34 cellular contexts compared by ENCODE assay signal in the genomic region with DNA sequence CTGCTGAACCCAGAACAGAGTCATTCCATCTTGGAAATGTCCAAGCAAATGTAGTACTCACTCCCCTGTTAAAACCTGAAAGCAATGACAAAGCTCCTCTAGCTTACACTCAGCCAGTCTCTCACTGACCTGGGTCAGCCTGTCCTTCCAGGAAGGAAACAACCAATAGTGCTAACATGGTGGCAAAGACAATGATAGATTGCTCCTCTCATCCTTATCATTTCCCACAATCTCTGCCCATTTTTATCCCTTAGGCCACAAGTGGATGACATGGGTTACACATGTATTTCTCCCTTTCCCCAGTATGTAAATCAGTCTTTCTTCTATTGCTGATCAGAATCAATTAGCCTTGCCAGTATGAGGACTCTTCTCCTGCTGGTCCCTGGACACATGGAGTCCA.
DNase-seq lines count a peak whose midpoint lies in the region; ATAC-seq, FAIRE-seq and TF ChIP-seq lines count a peak whose summit lies in the region.
"Had no signal": no experiment of that assay in that cellular context is flagged by ENCODE, and none has a peak within 500 bp of the region (broad histone marks: within the 10 kb centered on the region; RNA-seq: fewer than 3 reads in every experiment).

No MANE protein-coding gene starts in this region.

- no peaks in the 10 kb centered on the region for H3K36me3 ChIP-seq in K562 (ENCODE audit: control insufficient read depth, insufficient read depth, low read length)
- no peaks in the 10 kb centered on the region for H3K36me3 ChIP-seq in endothelial cell of umbilical vein (ENCODE audit: control insufficient read depth in 2 of 2, extremely low read depth in 1 of 2, insufficient read depth in 2 of 2, low read length in 2 of 2)
- H3K36me3 ChIP-seq: BE2C; BLaER1; BLaER1 treated with 17β-estradiol and CSF1 and Interleukin-3, amounts not matched to agents 10 nM and 100 nM had no signal

- no peaks in the 10 kb centered on the region for H3K9me3 ChIP-seq in K562 (replicated peaks; ENCODE audit: control insufficient read depth, insufficient read depth, low read depth, low read length)
- H3K9me3 ChIP-seq in endothelial cell of umbilical vein (replicated peaks; ENCODE audit: control insufficient read depth, insufficient read depth, low read length): no peaks in the 10 kb centered on the region
- H3K9me3 ChIP-seq: A549; BE2C; BLaER1; BLaER1 treated with 17β-estradiol and CSF1 and Interleukin-3, amounts not matched to agents 10 nM and 100 nM; Caco-2 had no signal

- no peak overlapping the region for H3K27ac ChIP-seq in K562 (ENCODE audit: extremely low read depth, low read depth, low read length)
- no peak overlapping the region for H3K27ac ChIP-seq in endothelial cell of umbilical vein (ENCODE audit: insufficient read depth, low read depth, low read length)
- H3K27ac ChIP-seq: 22Rv1; A549; BLaER1; BLaER1 treated with 17β-estradiol and CSF1 and Interleukin-3, amounts not matched to agents 10 nM and 100 nM; C4-2B had no signal

- H3K9me3 Mint-ChIP-seq in activated T-helper 17 cell treated with anti-CD3 and anti-CD28 coated beads, Interleukin-2, amount 50 U/mL, for 72 hours: no peaks in the 10 kb centered on the region
- H3K9me3 Mint-ChIP-seq: CD14-positive monocyte; CD4-positive, alpha-beta memory T cell; CD4-positive, alpha-beta T cell; CD8-positive, alpha-beta memory T cell; CD8-positive, alpha-beta T cell had no signal

- no peak for DNase-seq in K562 (ENCODE audit: extremely low read depth in 1 of 4, low spot score in 3 of 4)
- no peak for DNase-seq in endothelial cell of umbilical vein (ENCODE audit: low read depth, low spot score)
- no peak for DNase-seq in activated naive CD4-positive, alpha-beta T cell treated with Interleukin-2 at 50 U/mL for 16 hours
- DNase-seq in COR-L47 (lab: John Stamatoyannopoulos, UW): no peak
- no peak for DNase-seq in Kasumi-1 (lab: John Stamatoyannopoulos, UW)
- DNase-seq: 8988T; ACHN; AML-193; BE2C; C1 segment of cervical spinal cord; Caco-2; Calu3; CD4-positive, alpha-beta memory T cell; CD4-positive, alpha-beta T cell; CD4-positive, CD25-positive, alpha-beta regulatory T cell; CD8-positive, alpha-beta memory T cell; CD8-positive, alpha-beta T cell; DMS 273 treated with DMSO at 0.1 percent for 48 hours; DMS153; DMS53; DMS79; DMS79 treated with DMSO at 0.1 percent for 48 hours; DND-41; EL had no signal

- TF ChIP-seq RAD21 in K562 (CRISPR knock-in tag; conservative IDR thresholded peaks at IDR 0.05 in 1 of 2, IDR thresholded peaks at IDR 0.05 in 1 of 2): no peak

- H3K4me3 Mint-ChIP-seq in activated T-helper 17 cell treated with anti-CD3 and anti-CD28 coated beads, Interleukin-2, amount 50 U/mL, for 72 hours: no peak overlapping the region
- H3K4me3 Mint-ChIP-seq: B cell; CD14-positive monocyte; CD4-positive, alpha-beta memory T cell; CD4-positive, alpha-beta T cell; CD4-positive, CD25-positive, alpha-beta regulatory T cell; CD8-positive, alpha-beta memory T cell; CD8-positive, alpha-beta T cell had no signal

- H2AFZ ChIP-seq in K562 (ENCODE audit: low read depth, low read length) (no peak overlapping the region), endothelial cell of umbilical vein (ENCODE audit: low read depth, low read length) (no peak overlapping the region)

- BruUV-seq in K562 (replicated peaks; lab: Mats Ljungman, UMichigan) (no TSS peak), endothelial cell of umbilical vein (replicated peaks; lab: Mats Ljungman, UMichigan) (no TSS peak)

- H3K79me2 ChIP-seq in K562 (ENCODE audit: control insufficient read depth, insufficient read depth, low read length) (no peaks in the 10 kb centered on the region), endothelial cell of umbilical vein (ENCODE audit: control insufficient read depth, insufficient read depth, low read length) (no peaks in the 10 kb centered on the region)

- H3K4me2 ChIP-seq in K562 (ENCODE audit: insufficient read depth, low read length) (no peak overlapping the region), endothelial cell of umbilical vein (ENCODE audit: insufficient read depth, low read length) (no peak overlapping the region)
- H3K4me2 ChIP-seq: A549; BLaER1; BLaER1 treated with 17β-estradiol and CSF1 and Interleukin-3, amounts not matched to agents 10 nM and 100 nM had no signal

- TF ChIP-seq POLR2A in K562 (conservative IDR thresholded peaks at IDR 0.05): no peak
- no peak for TF ChIP-seq POLR2A in endothelial cell of umbilical vein (IDR thresholded peaks at IDR 0.05; ENCODE audit: low read depth, low read length)

- H3K4me3 ChIP-seq in K562 (no peak overlapping the region), endothelial cell of umbilical vein (replicated peaks in 1 of 3; ENCODE audit: insufficient read depth in 1 of 3, low read depth in 1 of 3, low read length in 3 of 3) (no peak overlapping the region)
- H3K4me3 ChIP-seq: A549; BLaER1; BLaER1 treated with 17β-estradiol and CSF1 and Interleukin-3, amounts not matched to agents 10 nM and 100 nM had no signal

- H4K20me1 ChIP-seq in K562 (replicated peaks; ENCODE audit: control insufficient read depth, insufficient read depth, low read length): no peaks in the 10 kb centered on the region
- no peaks in the 10 kb centered on the region for H4K20me1 ChIP-seq in endothelial cell of umbilical vein (replicated peaks; ENCODE audit: control insufficient read depth, extremely low read depth, insufficient read depth, low read length)
- H4K20me1 ChIP-seq: BLaER1; BLaER1 treated with 17β-estradiol and CSF1 and Interleukin-3, amounts not matched to agents 10 nM and 100 nM had no signal

- no peaks in the 10 kb centered on the region; a peak in 1 of 5 replicates for H3K4me1 ChIP-seq in K562 (replicated peaks in 1 of 2; ENCODE audit: control insufficient read depth in 2 of 2, insufficient read depth in 2 of 2, low read length in 2 of 2)
- H3K4me1 ChIP-seq in endothelial cell of umbilical vein (ENCODE audit: control insufficient read depth, extremely low read depth, insufficient read depth, low read length): no peaks in the 10 kb centered on the region
- H3K4me1 ChIP-seq: A549; BE2C; BLaER1; BLaER1 treated with 17β-estradiol and CSF1 and Interleukin-3, amounts not matched to agents 10 nM and 100 nM; Caco-2 had no signal

- FAIRE-seq in K562 (lab: Jason Lieb, UNC) (no peak), endothelial cell of umbilical vein (lab: Jason Lieb, UNC) (no peak)
- FAIRE-seq: A204.1, A549, D721Med had no signal

- no peaks in the 10 kb centered on the region for H3K36me3 Mint-ChIP-seq in activated T-helper 17 cell treated with anti-CD3 and anti-CD28 coated beads, Interleukin-2, amount 50 U/mL, for 72 hours (ENCODE audit: low read depth)
- H3K36me3 Mint-ChIP-seq: CD14-positive monocyte; CD4-positive, alpha-beta memory T cell; CD4-positive, CD25-positive, alpha-beta regulatory T cell; CD8-positive, alpha-beta memory T cell; CD8-positive, alpha-beta T cell had no signal

- intact Hi-C loops in K562 (cut with micrococcal nuclease) (no loop called here), endothelial cell of umbilical vein (cut with micrococcal nuclease) (no loop called here)

- ATAC-seq in activated T-helper 17 cell treated with anti-CD3 and anti-CD28 coated beads, Interleukin-2, amount 50 U/mL, for 72 hours (replicated peaks): no peak
- ATAC-seq in K562: no peak
- ATAC-seq: A549; CD8-positive, alpha-beta T cell had no signal

- no peaks in the 10 kb centered on the region for H3K4me1 Mint-ChIP-seq in activated T-helper 17 cell treated with anti-CD3 and anti-CD28 coated beads, Interleukin-2, amount 50 U/mL, for 72 hours
- H3K4me1 Mint-ChIP-seq: B cell; CD8-positive, alpha-beta memory T cell had no signal

- H3K9me1 ChIP-seq in K562 (ENCODE audit: control insufficient read depth, insufficient read depth, low read length) (no peaks in the 10 kb centered on the region), endothelial cell of umbilical vein (replicated peaks; ENCODE audit: control insufficient read depth, extremely low read depth, insufficient read depth, low read length) (no peaks in the 10 kb centered on the region)

- no peak for TF ChIP-seq EP300 in K562 (IDR thresholded peaks at IDR 0.05; ENCODE audit: low read length)

- POLR2A ChIA-PET in K562 (lab: Yijun Ruan, JAX) (no interaction called here), endothelial cell of umbilical vein (lab: Charles Lee) (no interaction called here)

- peak overlapping the region; percentile 27 for H3K27ac Mint-ChIP-seq in activated T-helper 17 cell treated with anti-CD3 and anti-CD28 coated beads, Interleukin-2, amount 50 U/mL, for 72 hours
- H3K27ac Mint-ChIP-seq: B cell; CD4-positive, alpha-beta memory T cell; CD4-positive, alpha-beta T cell; CD8-positive, alpha-beta T cell had no signal

- dilution Hi-C loops in endothelial cell of umbilical vein (cut with MboI; ENCODE audit: extremely low pct_ligation_motif_present, low sequenced_read_pairs): no loop called here

- H3K27me3 ChIP-seq in K562 (ENCODE audit: control insufficient read depth in 2 of 2, insufficient read depth in 2 of 2, low read length in 2 of 2) (peaks cover 0 to 2% of the 10 kb centered on the region in 2 experiments; a peak in 1 of 5 replicates), endothelial cell of umbilical vein (ENCODE audit: control insufficient read depth in 2 of 2, insufficient read depth in 2 of 2, low read length in 2 of 2) (no peaks in the 10 kb centered on the region)
- H3K27me3 ChIP-seq: BE2C; BLaER1; BLaER1 treated with 17β-estradiol and CSF1 and Interleukin-3, amounts not matched to agents 10 nM and 100 nM had no signal

- CTCF ChIA-PET in K562 (lab: Yijun Ruan, JAX; ENCODE audit: low intra/inter-chr PET ratio) (no interaction called here), endothelial cell of umbilical vein (lab: Charles Lee) (no interaction called here)

- H3K9ac ChIP-seq in K562 (ENCODE audit: insufficient read depth in 1 of 2, low read depth in 2 of 2, low read length in 2 of 2) (no peak overlapping the region), endothelial cell of umbilical vein (replicated peaks; ENCODE audit: extremely low read depth, insufficient read depth, low read length) (no peak overlapping the region)
- H3K9ac ChIP-seq: BLaER1; BLaER1 treated with 17β-estradiol and CSF1 and Interleukin-3, amounts not matched to agents 10 nM and 100 nM had no signal

- peaks cover 3% of the 10 kb centered on the region for H3K27me3 Mint-ChIP-seq in activated T-helper 17 cell treated with anti-CD3 and anti-CD28 coated beads, Interleukin-2, amount 50 U/mL, for 72 hours
- H3K27me3 Mint-ChIP-seq: CD4-positive, alpha-beta T cell; CD4-positive, CD25-positive, alpha-beta regulatory T cell had no signal

- no peak for TF ChIP-seq CTCF in K562 (IDR thresholded peaks at IDR 0.05 in 2 of 3, conservative IDR thresholded peaks at IDR 0.05 in 1 of 3; ENCODE audit: insufficient read depth in 2 of 3, low read depth in 1 of 3, low read length in 3 of 3)
- TF ChIP-seq CTCF in endothelial cell of umbilical vein (IDR thresholded peaks at IDR 0.05; ENCODE audit: extremely low read depth in 1 of 2, insufficient read depth in 1 of 2, low read depth in 1 of 2, low read length in 2 of 2): no peak

- in situ Hi-C loops in K562 (cut with MboI): no loop called here

TF ChIP-seq in K562, 482 proteins besides CTCF, POLR2A, EP300 and RAD21 (continues in another document):
- TF ChIP-seq MEIS2 (IDR thresholded peaks at IDR 0.05; ENCODE audit: partially characterized antibody): peak; percentile 64

TF ChIP-seq in endothelial cell of umbilical vein, 7 proteins besides CTCF, POLR2A, EP300 and RAD21 (continues in another document):
- TF ChIP-seq FOS (IDR thresholded peaks at IDR 0.05; ENCODE audit: borderline replicate concordance, insufficient read depth, low read length): no peak
